Comparison of ENCODE assay signal across 18 cellular contexts in the genomic region with DNA sequence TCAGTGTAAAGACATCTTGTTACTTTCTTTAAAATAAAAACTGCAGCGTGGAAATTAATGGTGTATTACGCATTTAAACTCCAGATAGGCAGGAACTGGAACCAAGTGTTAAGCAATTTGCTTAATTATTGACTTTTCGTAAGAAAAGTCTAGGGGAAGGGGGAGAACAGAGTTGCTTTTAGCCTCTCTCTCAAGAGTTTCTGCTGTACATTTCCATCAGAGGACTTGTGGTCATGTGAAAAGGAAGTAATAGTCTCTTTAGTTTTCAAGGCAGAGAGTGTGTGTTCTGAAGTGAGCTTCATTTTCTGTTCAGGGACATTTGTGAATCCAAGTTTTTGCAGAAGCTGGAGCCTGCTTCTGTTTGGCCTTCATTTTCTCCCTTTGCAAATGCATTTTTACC.
DNase-seq lines count a peak whose midpoint lies in the region; ATAC-seq and TF ChIP-seq lines count a peak whose summit lies in the region.
"Had no signal": no experiment of that assay in that cellular context is flagged by ENCODE, and none has a peak within 500 bp of the region (broad histone marks: within the 10 kb centered on the region; RNA-seq: fewer than 3 reads in every experiment).

No MANE protein-coding gene starts in this region.

- intact Hi-C loops in activated CD8-positive, alpha-beta T cell treated with anti-CD3 and anti-CD28 coated beads for 36 hours (cut with micrococcal nuclease): no loop called here
- intact Hi-C loops in Panc1 (cut with micrococcal nuclease; ENCODE audit: unreplicated experiment): no loop called here

- H3K23ac ChIP-seq in trophoblast cell (ENCODE audit: low read length): no peak overlapping the region

- no peaks in the 10 kb centered on the region for H4K20me1 ChIP-seq in GM23248 (ENCODE audit: insufficient read depth)

- CTCF ChIA-PET in activated CD8-positive, alpha-beta T cell treated with anti-CD3 and anti-CD28 coated beads, Interleukin-2, amount 10 ng/mL, durations not matched to agents 7 days and 5 days (lab: Charles Lee): interaction anchor here (0.6 to 1.1 kb wide), 2 partner anchors 83 to 317 kb away, joined by 3 read pairs; no protein-coding TSS in a partner anchor
- CTCF ChIA-PET in activated CD8-positive, alpha-beta T cell treated with anti-CD3 and anti-CD28 coated beads for 36 hours (lab: Charles Lee): no interaction called here
- CTCF ChIA-PET in Panc1 (lab: Charles Lee): no interaction called here

- H2BK120ac ChIP-seq in trophoblast cell (ENCODE audit: insufficient read depth, low read length, poor library complexity): no peak overlapping the region

- no peak overlapping the region for H2BK5ac ChIP-seq in trophoblast cell (ENCODE audit: low read depth, low read length, poor library complexity)

- H3K9me2 ChIP-seq in GM23248 (ENCODE audit: insufficient read depth): no peaks in the 10 kb centered on the region

- no peak overlapping the region for H2BK12ac ChIP-seq in trophoblast cell (ENCODE audit: low read length)

- POLR2A ChIA-PET in activated CD8-positive, alpha-beta T cell treated with anti-CD3 and anti-CD28 coated beads, Interleukin-2, amount 10 ng/mL, durations not matched to agents 7 days and 5 days (lab: Charles Lee): no interaction called here
- POLR2A ChIA-PET in activated CD8-positive, alpha-beta T cell treated with anti-CD3 and anti-CD28 coated beads for 36 hours (lab: Charles Lee): no interaction called here
- POLR2A ChIA-PET in Panc1 (lab: Charles Lee): no interaction called here

- no peak overlapping the region for H3K14ac ChIP-seq in trophoblast cell (ENCODE audit: low read length)

- H3K79me2 ChIP-seq in GM23248 (ENCODE audit: insufficient read depth) (peaks cover 6% of the 10 kb centered on the region; the same call in 1 of the 2 replicates), trophoblast cell (ENCODE audit: control insufficient read depth, insufficient read depth, low read length, poor library complexity) (no peaks in the 10 kb centered on the region)

- in situ Hi-C loops in Panc1 (cut with HindIII; ENCODE audit: low pct_unique_long_range_greater_than_20kb, low sequenced_read_pairs) (no loop called here), GM23248 (cut with MboI) (no loop called here)

- no TSS peak for BruUV-seq in Panc1 (replicated peaks; lab: Mats Ljungman, UMichigan)

- H3K4me2 ChIP-seq in GM23248 (ENCODE audit: unreplicated experiment): no peak overlapping the region
- no peak overlapping the region for H3K4me2 ChIP-seq in trophoblast cell (ENCODE audit: low read length)

- H3K9ac ChIP-seq in GM23248 (no peak overlapping the region), trophoblast cell (ENCODE audit: low read length) (no peak overlapping the region)

- H3K79me1 ChIP-seq in trophoblast cell (ENCODE audit: low read length): no peaks in the 10 kb centered on the region

- H4K12ac ChIP-seq in trophoblast cell (ENCODE audit: low read depth, low read length): no peak overlapping the region

- H3K4me1 ChIP-seq in Panc1 (ENCODE audit: control insufficient read depth, insufficient read depth, low read length): peaks cover 16% of the 10 kb centered on the region
- peaks cover 5% of the 10 kb centered on the region for H3K4me1 ChIP-seq in GM23248 (ENCODE audit: insufficient read depth)
- H3K4me1 ChIP-seq in trophoblast cell (ENCODE audit: control insufficient read depth in 1 of 2, insufficient read depth in 2 of 2, low read length in 2 of 2): peaks cover 0 to 2% of the 10 kb centered on the region in 2 experiments
- H3K4me1 ChIP-seq: thyroid gland had no signal

- TF ChIP-seq CTCF in activated CD8-positive, alpha-beta T cell treated with anti-CD3 and anti-CD28 coated beads for 36 hours (IDR thresholded peaks at IDR 0.05): no peak
- TF ChIP-seq CTCF in Panc1 (IDR thresholded peaks at IDR 0.05): no peak

- 96 to 100% methylated on average over 3 of the region's 3 CpGs for WGBS in GM23248 (ENCODE audit: low coverage in 1 of 2, low lambda C conversion rate in 2 of 2, missing lambda C conversion rate in 2 of 2), 2 experiments
- WGBS in trophoblast cell (ENCODE audit: extremely low coverage, insufficient coverage, insufficient read length): no CpG with 5 or more reads among the region's 3 CpGs

- H3K36me3 Mint-ChIP-seq in activated CD8-positive, alpha-beta T cell treated with anti-CD3 and anti-CD28 coated beads, Interleukin-2, amount 10 ng/mL, durations not matched to agents 7 days and 5 days (ENCODE audit: low read depth): peaks cover 48% of the 10 kb centered on the region
- H3K36me3 Mint-ChIP-seq in activated CD8-positive, alpha-beta T cell treated with anti-CD3 and anti-CD28 coated beads for 36 hours (ENCODE audit: low read depth): peaks cover 22% of the 10 kb centered on the region

- H3K4ac ChIP-seq in trophoblast cell (ENCODE audit: low read depth, low read length): no peak overlapping the region

- no peak overlapping the region for H2AFZ ChIP-seq in GM23248
- no peak overlapping the region for H2AFZ ChIP-seq in trophoblast cell (ENCODE audit: insufficient read depth, low read length, poor library complexity)

- H3K36me3 ChIP-seq in Panc1 (ENCODE audit: control insufficient read depth, insufficient read depth, low read length) (peaks cover 6% of the 10 kb centered on the region), GM23248 (ENCODE audit: low read depth) (peaks cover 16% of the 10 kb centered on the region), trophoblast cell (ENCODE audit: control insufficient read depth in 1 of 2, insufficient read depth in 2 of 2, low read length in 2 of 2) (peaks cover 10 to 15% of the 10 kb centered on the region in 2 experiments)

- no peak overlapping the region for H4K91ac ChIP-seq in trophoblast cell (ENCODE audit: low read depth, low read length)

- H4K8ac ChIP-seq in trophoblast cell (ENCODE audit: low read depth, low read length): no peak overlapping the region

- no peaks in the 10 kb centered on the region for H3K9me3 ChIP-seq in Panc1 (ENCODE audit: control insufficient read depth, insufficient read depth, low read depth, low read length)
- H3K9me3 ChIP-seq in GM23248 (ENCODE audit: low read depth): no peaks in the 10 kb centered on the region
- H3K9me3 ChIP-seq in trophoblast cell (ENCODE audit: insufficient read depth, low read depth, low read length): no peaks in the 10 kb centered on the region
- H3K9me3 ChIP-seq: left ventricle myocardium inferior, thyroid gland had no signal

- H3K4me3 ChIP-seq in Panc1 (ENCODE audit: low read depth in 2 of 2, low read length in 2 of 2): no peak overlapping the region
- H3K4me3 ChIP-seq in GM23248: no peak overlapping the region
- no peak overlapping the region for H3K4me3 ChIP-seq in trophoblast cell (ENCODE audit: low read depth, low read length)
- H3K4me3 ChIP-seq: left ventricle myocardium inferior, thyroid gland had no signal

- no peaks in the 10 kb centered on the region for H3K27me3 ChIP-seq in Panc1 (ENCODE audit: control insufficient read depth, insufficient read depth, low read length)
- no peaks in the 10 kb centered on the region for H3K27me3 ChIP-seq in GM23248 (replicated peaks; ENCODE audit: insufficient read depth)
- no peaks in the 10 kb centered on the region for H3K27me3 ChIP-seq in trophoblast cell (ENCODE audit: insufficient read depth, low read length)
- H3K27me3 ChIP-seq: thyroid gland had no signal

- no peak overlapping the region for H3K4me3 Mint-ChIP-seq in activated CD8-positive, alpha-beta T cell treated with anti-CD3 and anti-CD28 coated beads, Interleukin-2, amount 10 ng/mL, durations not matched to agents 7 days and 5 days
- no peak overlapping the region for H3K4me3 Mint-ChIP-seq in activated CD8-positive, alpha-beta T cell treated with anti-CD3 and anti-CD28 coated beads for 36 hours
- H3K4me3 Mint-ChIP-seq: activated naive CD4-positive, alpha-beta T cell treated with anti-CD3 and anti-CD28 coated beads, Interleukin-2, amount 10 ng/mL, durations not matched to agents 7 days and 5 days; CD4-positive, CD25-positive, alpha-beta regulatory T cell had no signal

- no peaks in the 10 kb centered on the region for H3K27me3 Mint-ChIP-seq in activated CD8-positive, alpha-beta T cell treated with anti-CD3 and anti-CD28 coated beads, Interleukin-2, amount 10 ng/mL, durations not matched to agents 7 days and 5 days (ENCODE audit: low read depth)
- no peaks in the 10 kb centered on the region for H3K27me3 Mint-ChIP-seq in activated CD8-positive, alpha-beta T cell treated with anti-CD3 and anti-CD28 coated beads for 36 hours
- H3K27me3 Mint-ChIP-seq: activated naive CD4-positive, alpha-beta T cell treated with anti-CD3 and anti-CD28 coated beads, Interleukin-2, amount 10 ng/mL, durations not matched to agents 7 days and 5 days; CD4-positive, CD25-positive, alpha-beta regulatory T cell had no signal

- no peak overlapping the region for H2AK5ac ChIP-seq in trophoblast cell (ENCODE audit: low read length)

- H3K27ac Mint-ChIP-seq in activated CD8-positive, alpha-beta T cell treated with anti-CD3 and anti-CD28 coated beads, Interleukin-2, amount 10 ng/mL, durations not matched to agents 7 days and 5 days: peak overlapping the region; percentile 15
- H3K27ac Mint-ChIP-seq in activated CD8-positive, alpha-beta T cell treated with anti-CD3 and anti-CD28 coated beads for 36 hours: no peak overlapping the region
- H3K27ac Mint-ChIP-seq: activated naive CD4-positive, alpha-beta T cell treated with anti-CD3 and anti-CD28 coated beads, Interleukin-2, amount 10 ng/mL, durations not matched to agents 7 days and 5 days; CD4-positive, CD25-positive, alpha-beta regulatory T cell had no signal

- H3K9me3 Mint-ChIP-seq in activated CD8-positive, alpha-beta T cell treated with anti-CD3 and anti-CD28 coated beads, Interleukin-2, amount 10 ng/mL, durations not matched to agents 7 days and 5 days (ENCODE audit: insufficient read depth): no peaks in the 10 kb centered on the region
- H3K9me3 Mint-ChIP-seq in activated CD8-positive, alpha-beta T cell treated with anti-CD3 and anti-CD28 coated beads for 36 hours: no peaks in the 10 kb centered on the region
- H3K9me3 Mint-ChIP-seq: activated naive CD4-positive, alpha-beta T cell treated with anti-CD3 and anti-CD28 coated beads, Interleukin-2, amount 10 ng/mL, durations not matched to agents 7 days and 5 days; CD4-positive, CD25-positive, alpha-beta regulatory T cell had no signal

- H3F3A ChIP-seq in GM23248 (ENCODE audit: insufficient read depth): peaks cover 9% of the 10 kb centered on the region; the same call in 1 of the 2 replicates

- ATAC-seq in activated CD8-positive, alpha-beta T cell treated with anti-CD3 and anti-CD28 coated beads, Interleukin-2, amount 10 ng/mL, durations not matched to agents 7 days and 5 days: no peak
- ATAC-seq in activated CD8-positive, alpha-beta T cell treated with anti-CD3 and anti-CD28 coated beads for 36 hours: no peak
- ATAC-seq in Panc1 (no peak), left lobe of liver (peak; percentile 68), HG02870 (IDR thresholded peaks at IDR 0.05; ENCODE audit: unreplicated experiment) (no peak)

- no peak overlapping the region for H3K18ac ChIP-seq in trophoblast cell (ENCODE audit: low read length)

- DNase-seq in activated CD8-positive, alpha-beta T cell treated with anti-CD3 and anti-CD28 coated beads, Interleukin-2, amount 10 ng/mL, durations not matched to agents 7 days and 5 days: no peak
- no peak for DNase-seq in activated CD8-positive, alpha-beta T cell treated with anti-CD3 and anti-CD28 coated beads for 36 hours
- DNase-seq in Panc1 (ENCODE audit: low read depth, low spot score) (no peak), left lobe of liver (ENCODE audit: low spot score) (no peak), GM23248 (no peak), trophoblast cell (no peak), NCI-H69 (lab: John Stamatoyannopoulos, UW) (no peak)
- DNase-seq: 8988T; activated CD4-positive, alpha-beta T cell treated with anti-CD3 and anti-CD28 coated beads, Interleukin-2, amount 50 U/mL, for 1 hour; activated naive CD4-positive, alpha-beta T cell treated with anti-CD3 and anti-CD28 coated beads, Interleukin-2, amount 10 ng/mL, durations not matched to agents 7 days and 5 days; activated T-cell treated with anti-CD3 and anti-CD28 coated beads for 4 hours; CD4-positive, CD25-positive, alpha-beta regulatory T cell; cortex of kidney; DMS79 treated with DMSO at 0.1 percent for 48 hours; left ventricle myocardium inferior; NCI-H187 treated with DMSO at 0.1 percent for 48 hours; thyroid gland had no signal

- H3K27ac ChIP-seq in Panc1 (ENCODE audit: low read length): peak overlapping the region; percentile 12; the same call in 1 of the 2 replicates
- H3K27ac ChIP-seq in GM23248: no peak overlapping the region
- no peak overlapping the region for H3K27ac ChIP-seq in trophoblast cell (ENCODE audit: low read depth, low read length)
- H3K27ac ChIP-seq: left ventricle myocardium inferior, thyroid gland had no signal

- peaks cover 7% of the 10 kb centered on the region for H3K4me1 Mint-ChIP-seq in activated CD8-positive, alpha-beta T cell treated with anti-CD3 and anti-CD28 coated beads, Interleukin-2, amount 10 ng/mL, durations not matched to agents 7 days and 5 days (ENCODE audit: low read depth)
- no peaks in the 10 kb centered on the region for H3K4me1 Mint-ChIP-seq in activated CD8-positive, alpha-beta T cell treated with anti-CD3 and anti-CD28 coated beads for 36 hours (ENCODE audit: low read depth)
